In genomic region chr10:62185914-62186692, GRCh38 we compare ENCODE assay signal across 11 cellular contexts.
DNase-seq lines count a peak whose midpoint lies in the region; ATAC-seq and TF ChIP-seq lines count a peak whose summit lies in the region.
"Had no signal": no experiment of that assay in that cellular context is flagged by ENCODE, and none has a peak within 500 bp of the region (broad histone marks: within the 10 kb centered on the region; RNA-seq: fewer than 3 reads in every experiment).

No MANE protein-coding gene starts in this region.

- H3K9me3 ChIP-seq in PC-9 (ENCODE audit: insufficient read depth, low read depth), result no peaks in the 10 kb centered on the region
- H3K9me3 ChIP-seq: upper lobe of left lung had no signal

- peak overlapping the region; percentile 51 for H3K4me3 Mint-ChIP-seq in activated CD4-positive, alpha-beta T cell treated with anti-CD3 and anti-CD28 coated beads for 36 hours
- H3K4me3 Mint-ChIP-seq in T-cell, result peak overlapping the region; percentile 49 to 74 (median 52)
- H3K4me3 Mint-ChIP-seq in activated naive CD8-positive, alpha-beta T cell treated with anti-CD3 and anti-CD28 coated beads, Interleukin-2, amount 10 ng/mL, durations not matched to agents 7 days and 5 days, result peak overlapping the region; percentile 47

- ATAC-seq in activated CD4-positive, alpha-beta T cell treated with anti-CD3 and anti-CD28 coated beads for 36 hours, result peak; percentile 34
- ATAC-seq in T-cell (replicated peaks in 1 of 4) (no peak), GM19023 (IDR thresholded peaks at IDR 0.05; ENCODE audit: unreplicated experiment) (no peak)
- ATAC-seq in activated naive CD8-positive, alpha-beta T cell treated with anti-CD3 and anti-CD28 coated beads, Interleukin-2, amount 10 ng/mL, durations not matched to agents 7 days and 5 days (ENCODE audit: low read depth), result no peak
- ATAC-seq: left cardiac atrium had no signal

- H3K9me2 ChIP-seq in PC-9 (ENCODE audit: insufficient read depth), result no peaks in the 10 kb centered on the region

- H3K27ac ChIP-seq in PC-9, result no peak overlapping the region
- H3K27ac ChIP-seq: upper lobe of left lung had no signal

- no peaks in the 10 kb centered on the region for H3K27me3 ChIP-seq in PC-9 (ENCODE audit: insufficient read depth, low read depth)
- H3K27me3 ChIP-seq: upper lobe of left lung had no signal

- no peaks in the 10 kb centered on the region for H3K27me3 Mint-ChIP-seq in activated CD4-positive, alpha-beta T cell treated with anti-CD3 and anti-CD28 coated beads for 36 hours
- H3K27me3 Mint-ChIP-seq in T-cell, result no peaks in the 10 kb centered on the region
- no peaks in the 10 kb centered on the region for H3K27me3 Mint-ChIP-seq in activated naive CD8-positive, alpha-beta T cell treated with anti-CD3 and anti-CD28 coated beads, Interleukin-2, amount 10 ng/mL, durations not matched to agents 7 days and 5 days

- peaks cover 33% of the 10 kb centered on the region for H3K36me3 Mint-ChIP-seq in activated CD4-positive, alpha-beta T cell treated with anti-CD3 and anti-CD28 coated beads for 36 hours (ENCODE audit: low read depth)
- H3K36me3 Mint-ChIP-seq in T-cell, result no peaks in the 10 kb centered on the region
- peaks cover 44% of the 10 kb centered on the region for H3K36me3 Mint-ChIP-seq in activated naive CD8-positive, alpha-beta T cell treated with anti-CD3 and anti-CD28 coated beads, Interleukin-2, amount 10 ng/mL, durations not matched to agents 7 days and 5 days

- TF ChIP-seq CTCF in PC-9 (conservative IDR thresholded peaks at IDR 0.05), result no peak

- POLR2A ChIA-PET in activated CD4-positive, alpha-beta T cell treated with anti-CD3 and anti-CD28 coated beads for 36 hours (lab: Charles Lee), result interaction anchor here (0.5 to 3.2 kb wide), 19 partner anchors 13 to 288 kb away, joined by 3 to 108 read pairs (median 4); no protein-coding TSS in a partner anchor
- POLR2A ChIA-PET in T-cell (lab: Charles Lee) (interaction anchor here in 1 of 2 donors (0.6 kb wide), 1 partner anchor 85 kb away, joined by 5 read pairs; no protein-coding TSS in a partner anchor), PC-9 (lab: Charles Lee; ENCODE audit: unreplicated experiment) (no interaction called here)
- POLR2A ChIA-PET in activated naive CD8-positive, alpha-beta T cell treated with anti-CD3 and anti-CD28 coated beads, Interleukin-2, amount 10 ng/mL, durations not matched to agents 7 days and 5 days (lab: Charles Lee), result interaction anchor here (0.6 to 5.0 kb wide), 4 partner anchors 114 to 286 kb away, joined by 3 to 56 read pairs (median 4); no protein-coding TSS in a partner anchor

- no peaks in the 10 kb centered on the region for H3F3A ChIP-seq in PC-9 (ENCODE audit: insufficient read depth, low read depth)

- no peaks in the 10 kb centered on the region for H3K79me2 ChIP-seq in PC-9 (ENCODE audit: low read depth)

- no peaks in the 10 kb centered on the region for H3K36me3 ChIP-seq in PC-9 (ENCODE audit: low read depth)
- H3K36me3 ChIP-seq: upper lobe of left lung had no signal

- BruUV-seq in PC-9 (replicated peaks; lab: Mats Ljungman, UMichigan), result no TSS peak

- no peak overlapping the region for H2AFZ ChIP-seq in PC-9

- H4K20me1 ChIP-seq in PC-9 (ENCODE audit: insufficient read depth), result no peaks in the 10 kb centered on the region

- CTCF ChIA-PET in activated CD4-positive, alpha-beta T cell treated with anti-CD3 and anti-CD28 coated beads for 36 hours (lab: Charles Lee), result interaction anchor here (0.5 to 4.2 kb wide), 12 partner anchors 9 to 631 kb away, joined by 3 to 32 read pairs (median 3); no protein-coding TSS in a partner anchor
- CTCF ChIA-PET in T-cell (lab: Charles Lee), result interaction anchor here (0.6 to 1.0 kb wide), 6 partner anchors 13 to 1410 kb away, joined by 3 to 5 read pairs (median 3); no protein-coding TSS in a partner anchor
- CTCF ChIA-PET in PC-9 (lab: Charles Lee), result no interaction called here

- H3K4me1 ChIP-seq in PC-9 (replicated peaks; ENCODE audit: insufficient read depth), result no peaks in the 10 kb centered on the region; the same call in 1 of the 2 replicates
- H3K4me1 ChIP-seq: upper lobe of left lung had no signal

- H3K4me3 ChIP-seq in PC-9, result no peak overlapping the region
- H3K4me3 ChIP-seq: upper lobe of left lung had no signal

- peaks cover 86% of the 10 kb centered on the region for H3K4me1 Mint-ChIP-seq in activated CD4-positive, alpha-beta T cell treated with anti-CD3 and anti-CD28 coated beads for 36 hours
- peaks cover 65 to 72% (median 70%) of the 10 kb centered on the region in 3 donors for H3K4me1 Mint-ChIP-seq in T-cell
- peaks cover 57% of the 10 kb centered on the region for H3K4me1 Mint-ChIP-seq in activated naive CD8-positive, alpha-beta T cell treated with anti-CD3 and anti-CD28 coated beads, Interleukin-2, amount 10 ng/mL, durations not matched to agents 7 days and 5 days

- DNase-seq in activated CD4-positive, alpha-beta T cell treated with anti-CD3 and anti-CD28 coated beads for 36 hours, result peak; percentile 66
- DNase-seq in activated CD4-positive, alpha-beta T cell treated with anti-CD3 and anti-CD28 coated beads, Interleukin-2, amount 50 U/mL, for 4 hours, result no peak
- DNase-seq in T-cell (no peak), PC-9 (no peak), 8988T (no peak)
- no peak for DNase-seq in activated naive CD8-positive, alpha-beta T cell treated with anti-CD3 and anti-CD28 coated beads, Interleukin-2, amount 10 ng/mL, durations not matched to agents 7 days and 5 days
- peak; percentile 20 to 53 for DNase-seq in stimulated activated CD8-positive, alpha-beta memory T cell treated with anti-CD3 and anti-CD28 coated beads, Interleukin-7, amount 100 ng/mL, for 48 hours (ENCODE audit: extremely low read depth in 1 of 2, low read depth in 1 of 2)
- DNase-seq: left cardiac atrium, right cardiac atrium, upper lobe of left lung had no signal

- peaks cover 9% of the 10 kb centered on the region for H3K9me3 Mint-ChIP-seq in activated CD4-positive, alpha-beta T cell treated with anti-CD3 and anti-CD28 coated beads for 36 hours (ENCODE audit: low read depth)
- peaks cover 0 to 4% (median 1%) of the 10 kb centered on the region in 3 donors for H3K9me3 Mint-ChIP-seq in T-cell
- H3K9me3 Mint-ChIP-seq in activated naive CD8-positive, alpha-beta T cell treated with anti-CD3 and anti-CD28 coated beads, Interleukin-2, amount 10 ng/mL, durations not matched to agents 7 days and 5 days, result peaks cover 9% of the 10 kb centered on the region

- H3K4me2 ChIP-seq in PC-9, result no peak overlapping the region

- intact Hi-C loops in activated CD4-positive, alpha-beta T cell treated with anti-CD3 and anti-CD28 coated beads for 36 hours (cut with DNase I, micrococcal nuclease), result loop anchor here (1.0 to 5.0 kb wide), 8 partner anchors 57 to 1083 kb away; partner anchors contain the start of gene EGR2 (in 1 of the 2)
- intact Hi-C loops in PC-9 (cut with micrococcal nuclease; ENCODE audit: unreplicated experiment), result no loop called here

- peak overlapping the region; percentile 99 for H3K27ac Mint-ChIP-seq in activated CD4-positive, alpha-beta T cell treated with anti-CD3 and anti-CD28 coated beads for 36 hours
- H3K27ac Mint-ChIP-seq in T-cell, result peak overlapping the region; percentile 90 to 94
- H3K27ac Mint-ChIP-seq in activated naive CD8-positive, alpha-beta T cell treated with anti-CD3 and anti-CD28 coated beads, Interleukin-2, amount 10 ng/mL, durations not matched to agents 7 days and 5 days, result peak overlapping the region; percentile 91

Comparison
In these comparisons a context has a peak if more than half of its experiments do, and no peak if none do; other contexts are left out.
1. DNase-seq: peak in activated CD4-positive, alpha-beta T cell treated with anti-CD3 and anti-CD28 coated beads for 36 hours (single experiment) and stimulated activated CD8-positive, alpha-beta memory T cell treated with anti-CD3 and anti-CD28 coated beads, Interleukin-7, amount 100 ng/mL, for 48 hours (2 of 2); none in activated CD4-positive, alpha-beta T cell treated with anti-CD3 and anti-CD28 coated beads, Interleukin-2, amount 50 U/mL, for 4 hours (0 of 2), T-cell (0 of 34), activated naive CD8-positive, alpha-beta T cell treated with anti-CD3 and anti-CD28 coated beads, Interleukin-2, amount 10 ng/mL, durations not matched to agents 7 days and 5 days (single experiment), PC-9 (0 of 2) and 8988T (single experiment).
2. Peak in every context shown above with its lines, with median percentiles within 50 percentile points of each other: H3K27ac Mint-ChIP-seq and H3K4me3 Mint-ChIP-seq.